ENCODE assay signal across 8 cellular contexts in genomic region chr3:123584284-123584987, GRCh38. TPM values are rescaled to one million over a fixed set of nuclear protein-coding genes. Genes with fewer than 3 reads are reported as not detected.
DNase-seq lines count a peak whose midpoint lies in the region; ATAC-seq and TF ChIP-seq lines count a peak whose summit lies in the region.

No MANE protein-coding gene starts in this region.

- H3K4me1 ChIP-seq in OCI-LY1 (ENCODE audit: insufficient read depth, low read length, severe bottlenecking), result peaks cover 30% of the 10 kb centered on the region
- H3K4me1 ChIP-seq in left lung, result peaks cover 8 to 27% of the 10 kb centered on the region in 2 donors
- peaks cover 6 to 35% (median 25%) of the 10 kb centered on the region in 4 donors for H3K4me1 ChIP-seq in stomach

- peak overlapping the region; percentile 53; the same call in 1 of the 2 replicates for H2AFZ ChIP-seq in OCI-LY1 (ENCODE audit: low read length)

- WGBS in stomach, 5 donors, result 0 to 2% (median 1%) methylated on average over 27 to 65 of the region's 65 CpGs

- peaks cover 38% of the 10 kb centered on the region for H3K36me3 ChIP-seq in OCI-LY1 (ENCODE audit: insufficient read depth, low read length)
- peaks cover 0 to 21% of the 10 kb centered on the region in 2 donors for H3K36me3 ChIP-seq in left lung
- H3K36me3 ChIP-seq in stomach, result peaks cover 11 to 27% (median 22%) of the 10 kb centered on the region in 4 donors

- H3K4me3 ChIP-seq in AG09309 (ENCODE audit: control insufficient read depth, low read depth, low read length), result peak overlapping the region; percentile 57
- peak overlapping the region; percentile 85 for H3K4me3 ChIP-seq in OCI-LY1 (ENCODE audit: low read depth, low read length, poor library complexity, severe bottlenecking)
- H3K4me3 ChIP-seq in left lung, result peak overlapping the region; percentile 76 to 86
- peak overlapping the region; percentile 88 to 96 (median 92) for H3K4me3 ChIP-seq in stomach

- no peaks in the 10 kb centered on the region for H3K27me3 ChIP-seq in OCI-LY1 (ENCODE audit: insufficient read depth, low read length)
- no peaks in the 10 kb centered on the region for H3K27me3 ChIP-seq in left lung
- no peaks in the 10 kb centered on the region for H3K27me3 ChIP-seq in stomach

- DNase-seq in AG09309 (ENCODE audit: low read depth), result no peak
- DNase-seq in caudate nucleus (lab: John Stamatoyannopoulos, UW), result peak in 40 of 61 donors; percentile 31 to 79 (median 57)
- no peak for DNase-seq in left lung
- peak; percentile 67 for DNase-seq in stomach
- no peak for DNase-seq in NCI-H1048 (lab: John Stamatoyannopoulos, UW)

- TF ChIP-seq EP300 in stomach (IDR thresholded peaks at IDR 0.05), result no peak

- intact Hi-C loops in left lung (cut with DNase I) (no loop called here), stomach (cut with DNase I; ENCODE audit: low total_unique reads) (no loop called here)

- TF ChIP-seq CTCF in AG09309 (IDR thresholded peaks at IDR 0.05; ENCODE audit: control insufficient read depth, insufficient read depth, low read depth, low read length, missing control alignments) (no peak), OCI-LY1 (IDR thresholded peaks at IDR 0.05; ENCODE audit: low read length) (peak; percentile 20; the same call in 1 of the 2 replicates), left lung (IDR thresholded peaks at IDR 0.05) (no peak), stomach (IDR thresholded peaks at IDR 0.05) (no peak)

- peak overlapping the region; percentile 74 for H3K4me2 ChIP-seq in OCI-LY1 (ENCODE audit: low read length)

- TF ChIP-seq POLR2A in stomach (IDR thresholded peaks at IDR 0.05), result no peak

- H3K79me2 ChIP-seq in OCI-LY1 (ENCODE audit: insufficient read depth, low read length), result no peaks in the 10 kb centered on the region

- H3K9ac ChIP-seq in OCI-LY1 (ENCODE audit: low read length), result peak overlapping the region; percentile 89

- no peaks in the 10 kb centered on the region for H3K9me2 ChIP-seq in OCI-LY1 (ENCODE audit: low read depth, low read length)

- no peaks in the 10 kb centered on the region for H4K20me1 ChIP-seq in OCI-LY1 (ENCODE audit: insufficient read depth, low read length)

- ATAC-seq in GM18498 (IDR thresholded peaks at IDR 0.05; ENCODE audit: unreplicated experiment) (peak; percentile 41), HG02852 (IDR thresholded peaks at IDR 0.05; ENCODE audit: unreplicated experiment) (peak; percentile 27), left lung (peak; percentile 47)

- no peak overlapping the region for H3K27ac ChIP-seq in OCI-LY1 (ENCODE audit: low read depth, low read length, poor library complexity, severe bottlenecking)
- peak overlapping the region; percentile 90 for H3K27ac ChIP-seq in caudate nucleus (ENCODE audit: low read depth, low read length)
- H3K27ac ChIP-seq in left lung, result peak overlapping the region; percentile 96
- H3K27ac ChIP-seq in stomach, result peak overlapping the region; percentile 88 to 95 (median 92)

- no peaks in the 10 kb centered on the region for H3K9me3 ChIP-seq in OCI-LY1 (ENCODE audit: low read length)
- no peaks in the 10 kb centered on the region for H3K9me3 ChIP-seq in left lung
- H3K9me3 ChIP-seq in stomach, result no peaks in the 10 kb centered on the region

- no peaks in the 10 kb centered on the region for H3F3A ChIP-seq in OCI-LY1 (ENCODE audit: insufficient read depth, low read length)

RNA-seq across cellular contexts. Expression of gene HACD2, which starts 0.4 kb away (rescaled TPM):
- total RNA-seq in left lung, result 10 to 100 TPM; 59.8 to 60.9 TPM
- 10 to 100 TPM in 4 of 5 donors, 1 to 10 TPM in 1; 6.7 to 36.0 (median 22.8) TPM for total RNA-seq in stomach
- polyA plus RNA-seq in stomach, result 10 to 100 TPM in 1 of 3 donors, 1 to 10 TPM in 2; 5.3 to 10.1 (median 7.2) TPM

Comparison
In these comparisons a context has a peak if more than half of its experiments do, and no peak if none do; other contexts are left out.
1. DNase-seq: peak in caudate nucleus (40 of 61) and stomach (single experiment); none in AG09309 (single experiment), left lung (0 of 2) and NCI-H1048 (single experiment).
2. Peak in every context shown above with its lines, with median percentiles within 50 percentile points of each other: H3K4me3 ChIP-seq and ATAC-seq.